14 cellular contexts compared by ENCODE assay signal in genomic region chr2:30152385-30152784, GRCh38.
"Had no signal": no experiment of that assay in that cellular context is flagged by ENCODE, and none has a peak within 500 bp of the region (broad histone marks: within the 10 kb centered on the region; RNA-seq: fewer than 3 reads in every experiment).

No MANE protein-coding gene starts in this region.

- DNase-seq: activated B cell treated with CpG ODN at 0.5 μM for 24 hours; activated CD4-positive, alpha-beta memory T cell treated with anti-CD3 and anti-CD28 coated beads, Interleukin-2, amount 10 ng/mL, durations not matched to agents 7 days and 5 days; activated CD4-positive, alpha-beta T cell treated with anti-CD3 and anti-CD28 coated beads for 48 hours; activated CD8-positive, alpha-beta memory T cell treated with anti-CD3 and anti-CD28 coated beads, Interleukin-2, amount 10 ng/mL, durations not matched to agents 7 days and 5 days; activated naive CD4-positive, alpha-beta T cell treated with Interleukin-2 at 50 U/mL for 16 hours; cerebellar nuclear complex; effector CD4-positive, alpha-beta T cell; heart right ventricle; left ventricle myocardium inferior; mammary epithelial cell; pancreas; stimulated activated CD4-positive, alpha-beta T cell treated with anti-CD3 and anti-CD28 coated beads, Interleukin-4, amount 100 ng/mL, for 1 hour had no signal

- ATAC-seq: activated CD8-positive, alpha-beta memory T cell treated with anti-CD3 and anti-CD28 coated beads, Interleukin-2, amount 10 ng/mL, durations not matched to agents 7 days and 5 days; activated T-helper 17 cell treated with anti-CD3 and anti-CD28 coated beads, Interleukin-2, amount 50 U/mL, for 72 hours; heart right ventricle; pancreas; sciatic nerve had no signal

- H3K9me3 Mint-ChIP-seq: activated B cell treated with CpG ODN at 0.5 μM for 24 hours; activated CD4-positive, alpha-beta memory T cell treated with anti-CD3 and anti-CD28 coated beads, Interleukin-2, amount 10 ng/mL, durations not matched to agents 7 days and 5 days; activated T-helper 17 cell treated with anti-CD3 and anti-CD28 coated beads, Interleukin-2, amount 50 U/mL, for 72 hours had no signal

- H3K27ac Mint-ChIP-seq: activated B cell treated with CpG ODN at 0.5 μM for 24 hours; activated CD4-positive, alpha-beta memory T cell treated with anti-CD3 and anti-CD28 coated beads, Interleukin-2, amount 10 ng/mL, durations not matched to agents 7 days and 5 days; activated CD8-positive, alpha-beta memory T cell treated with anti-CD3 and anti-CD28 coated beads, Interleukin-2, amount 10 ng/mL, durations not matched to agents 7 days and 5 days; activated T-helper 17 cell treated with anti-CD3 and anti-CD28 coated beads, Interleukin-2, amount 50 U/mL, for 72 hours had no signal

- H3K4me3 Mint-ChIP-seq: activated B cell treated with CpG ODN at 0.5 μM for 24 hours; activated CD4-positive, alpha-beta memory T cell treated with anti-CD3 and anti-CD28 coated beads, Interleukin-2, amount 10 ng/mL, durations not matched to agents 7 days and 5 days; activated CD8-positive, alpha-beta memory T cell treated with anti-CD3 and anti-CD28 coated beads, Interleukin-2, amount 10 ng/mL, durations not matched to agents 7 days and 5 days; activated T-helper 17 cell treated with anti-CD3 and anti-CD28 coated beads, Interleukin-2, amount 50 U/mL, for 72 hours had no signal

- H3K27me3 Mint-ChIP-seq: activated B cell treated with CpG ODN at 0.5 μM for 24 hours; activated CD4-positive, alpha-beta memory T cell treated with anti-CD3 and anti-CD28 coated beads, Interleukin-2, amount 10 ng/mL, durations not matched to agents 7 days and 5 days; activated CD8-positive, alpha-beta memory T cell treated with anti-CD3 and anti-CD28 coated beads, Interleukin-2, amount 10 ng/mL, durations not matched to agents 7 days and 5 days; activated T-helper 17 cell treated with anti-CD3 and anti-CD28 coated beads, Interleukin-2, amount 50 U/mL, for 72 hours had no signal
